In the genomic region with DNA sequence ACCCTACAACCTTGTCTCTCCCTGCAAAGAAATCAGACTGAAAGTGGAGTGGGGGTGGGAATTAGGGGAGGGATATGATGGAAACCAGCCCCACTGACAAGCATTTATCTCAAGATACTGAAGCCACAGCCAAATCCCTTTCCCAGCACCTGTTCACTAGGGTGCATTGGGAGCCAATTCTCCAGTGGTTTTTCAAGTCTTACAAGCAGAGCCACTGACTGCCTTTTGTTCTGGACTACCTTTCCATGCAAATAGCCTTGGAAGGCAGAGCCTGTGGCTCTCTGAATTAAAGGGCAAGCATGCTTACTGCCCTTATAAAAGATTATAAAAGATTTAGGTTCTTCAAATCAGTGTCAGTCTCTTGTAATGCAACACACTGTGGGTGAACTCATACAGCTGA, we compare ENCODE assay signal across 23 cellular contexts. TPM values are rescaled to one million over a fixed set of nuclear protein-coding genes. Genes with fewer than 3 reads are reported as not detected.
DNase-seq lines count a peak whose midpoint lies in the region; ATAC-seq, FAIRE-seq and TF ChIP-seq lines count a peak whose summit lies in the region.
"Had no signal": no experiment of that assay in that cellular context is flagged by ENCODE, and none has a peak within 500 bp of the region (broad histone marks: within the 10 kb centered on the region; RNA-seq: fewer than 3 reads in every experiment).

No MANE protein-coding gene starts in this region.

- H3K9me3 ChIP-seq in HepG2 (ENCODE audit: low read length), result no peaks in the 10 kb centered on the region
- H3K9me3 ChIP-seq: HAP-1, tibial artery had no signal

- no peak overlapping the region for H3K9ac ChIP-seq in HepG2 (ENCODE audit: insufficient read depth, low read depth, low read length)

- no peak for TF ChIP-seq EP300 in HepG2 (IDR thresholded peaks at IDR 0.05; ENCODE audit: low read depth in 2 of 2, low read length in 2 of 2)
- TF ChIP-seq EP300 in HepG2 (CRISPR knock-in tag; IDR thresholded peaks at IDR 0.05; ENCODE audit: borderline replicate concordance), result no peak

- no peaks in the 10 kb centered on the region for H4K20me1 ChIP-seq in HepG2 (ENCODE audit: insufficient read depth, low read length)

- POLR2A ChIA-PET in WTC11 (lab: Charles Lee) (no interaction called here), HepG2 (lab: Yijun Ruan, JAX) (no interaction called here)

- H3K4me1 ChIP-seq in HepG2 (ENCODE audit: insufficient read depth, low read length), result no peaks in the 10 kb centered on the region
- H3K4me1 ChIP-seq: HAP-1 had no signal

- BruUV-seq in HepG2 (replicated peaks; lab: Mats Ljungman, UMichigan), result no TSS peak

- ATAC-seq in Right ventricle myocardium superior (ENCODE audit: poor library complexity), result peak; percentile 28
- ATAC-seq in WTC11, result peak; percentile 40
- no peak for ATAC-seq in HepG2
- ATAC-seq: activated naive CD4-positive, alpha-beta T cell treated with anti-CD3 and anti-CD28 coated beads, Interleukin-2, amount 50 U/mL, for 72 hours; stimulated activated naive CD8-positive, alpha-beta T cell treated with anti-CD3 and anti-CD28 coated beads, Interleukin-15, amount 100 ng/mL, for 72 hours had no signal

- H3K4me2 ChIP-seq in HepG2 (ENCODE audit: low read depth, low read length), result no peak overlapping the region

- H3K27ac ChIP-seq in HepG2 (ENCODE audit: extremely low read length, insufficient read depth, low read length), result no peak overlapping the region
- H3K27ac ChIP-seq: 22Rv1, tibial artery had no signal

- no peak for TF ChIP-seq RAD21 in HepG2 (CRISPR knock-in tag; IDR thresholded peaks at IDR 0.05)

- DNase-seq in DMS 273 (lab: John Stamatoyannopoulos, UW; ENCODE audit: unreplicated experiment) (peak; percentile 17), DMS 273 treated with DMSO at 0.1 percent for 48 hours (lab: John Stamatoyannopoulos, UW) (no peak), Right ventricle myocardium superior (no peak), cardiac septum (ENCODE audit: low spot score) (no peak), WTC11 (ENCODE audit: low spot score) (no peak), HepG2 (ENCODE audit: low spot score) (no peak), NCI-H1694 treated with DMSO at 0.1 percent for 48 hours (lab: John Stamatoyannopoulos, UW) (no peak), immature natural killer cell (no peak)
- DNase-seq: activated CD4-positive, alpha-beta T cell treated with anti-CD3 and anti-CD28 coated beads, Interleukin-2, amount 50 U/mL, for 4 hours; aorta; CD4-positive, alpha-beta T cell; central memory CD4-positive, alpha-beta T cell; GDM1; NCI-H1048; NCI-H2081 treated with DMSO at 0.1 percent for 48 hours; stimulated activated naive CD8-positive, alpha-beta T cell treated with anti-CD3 and anti-CD28 coated beads, Interleukin-15, amount 100 ng/mL, for 72 hours had no signal

- no peaks in the 10 kb centered on the region for H3K36me3 Mint-ChIP-seq in WTC11
- no peaks in the 10 kb centered on the region for H3K36me3 Mint-ChIP-seq in immature natural killer cell
- H3K36me3 Mint-ChIP-seq: activated naive CD4-positive, alpha-beta T cell treated with anti-CD3 and anti-CD28 coated beads, Interleukin-2, amount 50 U/mL, for 72 hours had no signal

- H3K79me2 ChIP-seq in HepG2 (ENCODE audit: insufficient read depth, low read length), result no peaks in the 10 kb centered on the region

- no peak overlapping the region for H2AFZ ChIP-seq in HepG2 (ENCODE audit: low read length)

- TF ChIP-seq CTCF in WTC11 (IDR thresholded peaks at IDR 0.05) (no peak), HepG2 (CRISPR knock-in tag; IDR thresholded peaks at IDR 0.05) (no peak)

- H3K4me3 ChIP-seq in HepG2 (replicated peaks in 1 of 3; ENCODE audit: insufficient read depth in 1 of 3, low read depth in 2 of 3, low read length in 3 of 3), result no peak overlapping the region
- H3K4me3 ChIP-seq: HAP-1, tibial artery had no signal

- H3K9me3 Mint-ChIP-seq in WTC11, result peaks cover 5% of the 10 kb centered on the region
- no peaks in the 10 kb centered on the region for H3K9me3 Mint-ChIP-seq in immature natural killer cell
- H3K9me3 Mint-ChIP-seq: activated naive CD4-positive, alpha-beta T cell treated with anti-CD3 and anti-CD28 coated beads, Interleukin-2, amount 50 U/mL, for 72 hours; CD4-positive, alpha-beta T cell had no signal

- in situ Hi-C loops in HepG2 (cut with HindIII; ENCODE audit: extremely low pct_ligation_motif_present, low pct_unique_long_range_greater_than_20kb), result no loop called here

- intact Hi-C loops in Right ventricle myocardium superior (cut with DNase I), result no loop called here
- intact Hi-C loops in cardiac septum (cut with DNase I), result no loop called here
- intact Hi-C loops in HepG2 (cut with micrococcal nuclease; ENCODE audit: unreplicated experiment), result no loop called here

- H3K27ac Mint-ChIP-seq in WTC11 (no peak overlapping the region), immature natural killer cell (no peak overlapping the region)
- H3K27ac Mint-ChIP-seq: activated naive CD4-positive, alpha-beta T cell treated with anti-CD3 and anti-CD28 coated beads, Interleukin-2, amount 50 U/mL, for 72 hours; CD4-positive, alpha-beta T cell; progenitor cell of endocrine pancreas; stimulated activated naive CD8-positive, alpha-beta T cell treated with anti-CD3 and anti-CD28 coated beads, Interleukin-15, amount 100 ng/mL, for 72 hours had no signal

- TF ChIP-seq POLR2A in HepG2 (IDR thresholded peaks at IDR 0.05; ENCODE audit: insufficient read depth in 1 of 2, low read depth in 2 of 2, low read length in 2 of 2), result no peak

- H3K4me3 Mint-ChIP-seq in WTC11 (no peak overlapping the region), immature natural killer cell (no peak overlapping the region)
- H3K4me3 Mint-ChIP-seq: CD4-positive, alpha-beta T cell; stimulated activated naive CD8-positive, alpha-beta T cell treated with anti-CD3 and anti-CD28 coated beads, Interleukin-15, amount 100 ng/mL, for 72 hours had no signal

- no peak for FAIRE-seq in HepG2 (lab: Jason Lieb, UNC)
- FAIRE-seq: endothelial cell of umbilical vein had no signal

- H3K4me1 Mint-ChIP-seq in WTC11, result peaks cover 32% of the 10 kb centered on the region
- H3K4me1 Mint-ChIP-seq in immature natural killer cell, result no peaks in the 10 kb centered on the region
- H3K4me1 Mint-ChIP-seq: stimulated activated naive CD8-positive, alpha-beta T cell treated with anti-CD3 and anti-CD28 coated beads, Interleukin-15, amount 100 ng/mL, for 72 hours had no signal

- peaks cover 7 to 24% of the 10 kb centered on the region in 2 experiments; a peak in 3 of 5 replicates for H3K27me3 ChIP-seq in HepG2 (ENCODE audit: control insufficient read depth in 1 of 2, insufficient read depth in 2 of 2, low read length in 2 of 2)
- H3K27me3 ChIP-seq: tibial artery had no signal

- H3K36me3 ChIP-seq in HepG2 (replicated peaks in 1 of 2; ENCODE audit: control insufficient read depth in 1 of 2, insufficient read depth in 2 of 2, low read length in 2 of 2), result no peaks in the 10 kb centered on the region
- H3K36me3 ChIP-seq: HAP-1, tibial artery had no signal

- CTCF ChIA-PET in WTC11 (lab: Charles Lee) (interaction anchor here (0.6 to 2.3 kb wide), 5 partner anchors 8 to 277 kb away, joined by 3 to 10 read pairs (median 5); a partner anchor contains a TSS), HepG2 (lab: Yijun Ruan, JAX; ENCODE audit: low intra/inter-chr PET ratio, low total read pairs) (no interaction called here)

- peaks cover 17% of the 10 kb centered on the region; the same call in 1 of the 2 replicates for H3K27me3 Mint-ChIP-seq in WTC11 (ENCODE audit: low read depth)
- peaks cover 3 to 11% (median 3%) of the 10 kb centered on the region in 3 donors for H3K27me3 Mint-ChIP-seq in immature natural killer cell (ENCODE audit: low read depth in 3 of 3)

TF ChIP-seq in WTC11, 78 proteins besides CTCF, POLR2A, EP300 and RAD21 (continues in another document):
- TF ChIP-seq ELF4 (CRISPR knock-in tag; IDR thresholded peaks at IDR 0.05; ENCODE audit: low read depth) (no peak), ETV6 (CRISPR knock-in tag; IDR thresholded peaks at IDR 0.05) (no peak)

TF ChIP-seq in HepG2, 621 proteins besides CTCF, POLR2A, EP300 and RAD21 (continues in another document):
- TF ChIP-seq, protein P1, sequence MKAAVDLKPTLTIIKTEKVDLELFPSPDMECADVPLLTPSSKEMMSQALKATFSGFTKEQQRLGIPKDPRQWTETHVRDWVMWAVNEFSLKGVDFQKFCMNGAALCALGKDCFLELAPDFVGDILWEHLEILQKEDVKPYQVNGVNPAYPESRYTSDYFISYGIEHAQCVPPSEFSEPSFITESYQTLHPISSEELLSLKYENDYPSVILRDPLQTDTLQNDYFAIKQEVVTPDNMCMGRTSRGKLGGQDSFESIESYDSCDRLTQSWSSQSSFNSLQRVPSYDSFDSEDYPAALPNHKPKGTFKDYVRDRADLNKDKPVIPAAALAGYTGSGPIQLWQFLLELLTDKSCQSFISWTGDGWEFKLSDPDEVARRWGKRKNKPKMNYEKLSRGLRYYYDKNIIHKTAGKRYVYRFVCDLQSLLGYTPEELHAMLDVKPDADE (CRISPR knock-in tag; IDR thresholded peaks at IDR 0.05), result no peak
- TF ChIP-seq ZSCAN31 (CRISPR knock-in tag; IDR thresholded peaks at IDR 0.05; ENCODE audit: low read depth), result no peak
- no peak for TF ChIP-seq ETV6 (CRISPR knock-in tag; conservative IDR thresholded peaks at IDR 0.05)

RNA-seq across cellular contexts. Expression of a gene that starts 8.8 kb away (rescaled TPM):
- total RNA-seq in Right ventricle myocardium superior (31.3 TPM), cardiac septum (8.8 TPM), WTC11 (2021) (not detected in 3 replicates), HepG2 (2016; rRNA removed; fragmentation: Illumina TruSeq; extraction: Trizol) (not detected in 2 replicates)
- not detected in 2 replicates for total RNA-seq in HepG2 (2016; cell fraction: cytosol; rRNA removed; fragmentation: Illumina TruSeq; extraction: Trizol; ENCODE audit: low read depth)
- total RNA-seq in HepG2 (2016; cell fraction: insoluble cytoplasmic fraction; rRNA removed; fragmentation: Illumina TruSeq; extraction: Trizol), result not detected in 2 replicates
- total RNA-seq in HepG2 (2016; cell fraction: membrane; rRNA removed; fragmentation: Illumina TruSeq; extraction: Trizol), result not detected in 2 replicates
- not detected in 2 replicates for total RNA-seq in HepG2 (2016; cell fraction: nucleus; rRNA removed; fragmentation: Illumina TruSeq; extraction: Trizol)
- polyA plus RNA-seq in HepG2 (2011; rRNA removed) (not detected in 2 replicates), immature natural killer cell (1 to 10 TPM in 1 of 3 donors, under 1 TPM in 1, not detected in 1; 0.26 to 1.3 TPM)
- polyA plus RNA-seq in HepG2 (2011; cell fraction: cytosol; rRNA removed), result not detected in 2 replicates
- not detected in 2 replicates for polyA plus RNA-seq in HepG2 (2011; cell fraction: nucleus; rRNA removed)
- not detected in 2 replicates for polyA plus RNA-seq in HepG2 (2012)
- polyA plus RNA-seq in HepG2 (2016; cell fraction: cytosol; fragmentation: Illumina TruSeq; extraction: Trizol; ENCODE audit: low read depth), result not detected in 2 replicates
- not detected in 2 replicates for polyA plus RNA-seq in HepG2 (2016; cell fraction: insoluble cytoplasmic fraction; fragmentation: Illumina TruSeq; extraction: Trizol; ENCODE audit: low read depth)
- not detected in 2 replicates for polyA plus RNA-seq in HepG2 (2016; cell fraction: membrane; fragmentation: Illumina TruSeq; extraction: Trizol; ENCODE audit: low read depth)
- polyA plus RNA-seq in HepG2 (2016; cell fraction: nucleus; fragmentation: Illumina TruSeq; extraction: Trizol; ENCODE audit: insufficient read depth, low read depth), result not detected in 2 replicates
- polyA minus RNA-seq in HepG2 (2011; rRNA and poly(A)+ RNA removed; ENCODE audit: low replicate concordance), result not detected in 2 replicates
- polyA minus RNA-seq in HepG2 (2011; cell fraction: cytosol; rRNA and poly(A)+ RNA removed), result not detected in 2 replicates
- not detected in 2 replicates for polyA minus RNA-seq in HepG2 (2011; cell fraction: nucleus; rRNA and poly(A)+ RNA removed)
- total RNA-seq: activated naive CD4-positive, alpha-beta T cell treated with anti-CD3 and anti-CD28 coated beads, Interleukin-2, amount 50 U/mL, for 72 hours; CD4-positive, alpha-beta T cell; endothelial cell of umbilical vein; LHCN-M2; progenitor cell of endocrine pancreas had no signal
- polyA plus RNA-seq: endothelial cell of umbilical vein had no signal
